In the genomic region with DNA sequence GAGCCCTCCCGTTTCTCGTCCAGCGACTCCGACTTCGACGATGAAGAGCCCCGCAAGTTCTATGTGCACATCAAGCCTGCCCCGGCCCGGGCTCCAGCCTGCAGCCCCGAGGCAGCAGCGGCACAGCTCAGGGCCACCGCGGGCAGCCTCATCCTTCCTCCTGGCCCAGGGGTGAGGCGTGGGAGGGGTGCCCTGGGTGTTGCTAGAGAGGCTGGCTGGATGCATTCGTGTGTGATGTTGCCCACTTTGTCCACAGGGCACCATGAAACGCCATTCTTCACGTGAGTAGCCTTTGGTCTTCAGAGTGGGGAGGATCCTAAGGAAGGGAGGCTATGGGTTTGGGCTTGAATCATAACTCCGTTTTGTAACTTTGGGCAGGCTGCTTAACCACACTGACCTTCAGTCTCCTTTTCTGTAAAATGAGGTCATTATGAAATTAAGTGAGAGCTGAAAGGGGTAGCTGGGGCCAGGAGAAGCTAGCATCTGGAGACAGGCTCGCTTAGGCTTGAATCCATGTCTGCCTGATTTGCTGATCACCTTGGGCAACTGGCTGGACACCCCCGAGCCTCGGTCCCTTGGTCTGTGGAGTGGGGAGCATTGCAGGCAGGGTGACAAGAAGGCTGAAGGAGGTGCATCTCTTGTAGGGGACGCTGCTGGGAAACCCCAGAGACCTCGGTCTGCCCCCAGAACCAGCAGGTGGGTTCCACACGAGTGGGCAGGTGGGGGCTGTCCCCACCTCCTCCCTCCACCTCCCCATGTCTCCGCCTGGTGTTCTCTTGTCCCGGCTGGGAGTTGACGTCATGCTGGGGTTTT, we compare ENCODE assay signal across 9 cellular contexts. TPM values are rescaled to one million over a fixed set of nuclear protein-coding genes. Genes with fewer than 3 reads are reported as not detected.
DNase-seq lines count a peak whose midpoint lies in the region; ATAC-seq and TF ChIP-seq lines count a peak whose summit lies in the region.
"Had no signal": no experiment of that assay in that cellular context is flagged by ENCODE, and none has a peak within 500 bp of the region (broad histone marks: within the 10 kb centered on the region; RNA-seq: fewer than 3 reads in every experiment).

No MANE protein-coding gene starts in this region.

- no peaks in the 10 kb centered on the region for H4K20me1 ChIP-seq in osteoblast (ENCODE audit: insufficient read depth, low read length)

- no peak overlapping the region for H2AFZ ChIP-seq in osteoblast (ENCODE audit: low read length)

- peak; percentile 90 for DNase-seq in MV-4-11 (lab: John Stamatoyannopoulos, UW)
- DNase-seq in osteoblast (ENCODE audit: insufficient read length, low spot score, missing footprints) = peak; percentile 78
- DNase-seq in NCI-H1930 (lab: John Stamatoyannopoulos, UW) = no peak
- no peak for DNase-seq in stimulated activated CD4-positive, alpha-beta T cell treated with anti-CD3 and anti-CD28 coated beads, Interleukin-15, amount 100 ng/mL, for 24 hours
- no peak for DNase-seq in AG08396 (ENCODE audit: low spot score)
- no peak for DNase-seq in mesenteric fat pad (ENCODE audit: low spot score)

- no peak overlapping the region for H3K4me2 ChIP-seq in osteoblast (ENCODE audit: insufficient read depth, low read length)

- H3K4me1 ChIP-seq in osteoblast (ENCODE audit: insufficient read depth, low read length) = peaks cover 5% of the 10 kb centered on the region

- ATAC-seq in GM18873 (IDR thresholded peaks at IDR 0.05; ENCODE audit: low FRiP score, unreplicated experiment) (peak; percentile 64), HG02588 (IDR thresholded peaks at IDR 0.05; ENCODE audit: unreplicated experiment) (peak; percentile 60)
- ATAC-seq: Right ventricle myocardium inferior had no signal

- no peaks in the 10 kb centered on the region for H3K27me3 ChIP-seq in osteoblast (ENCODE audit: insufficient read depth, low read length)

- TF ChIP-seq CTCF in osteoblast (IDR thresholded peaks at IDR 0.05; ENCODE audit: extremely low read depth, low read depth, low read length) = no peak

- H3K4me3 ChIP-seq in osteoblast (ENCODE audit: insufficient read depth, low read length) = no peak overlapping the region

- no peaks in the 10 kb centered on the region for H3K36me3 ChIP-seq in osteoblast (ENCODE audit: insufficient read depth, low read length)

- H3K9me3 ChIP-seq in osteoblast (ENCODE audit: low read depth, low read length) = no peaks in the 10 kb centered on the region

- no peak overlapping the region for H3K27ac ChIP-seq in osteoblast (ENCODE audit: low read depth, low read length)

- H3K79me2 ChIP-seq in osteoblast (ENCODE audit: insufficient read depth, low read length) = no peaks in the 10 kb centered on the region

RNA-seq across cellular contexts. Expression of a gene that starts 18.7 kb away (rescaled TPM):
- total RNA-seq in osteoblast (not detected in 2 replicates), mesenteric fat pad (0.32 TPM)
- total RNA-seq: Right ventricle myocardium inferior had no signal

RNA-seq across cellular contexts. Expression of a gene that starts 24.9 kb away (rescaled TPM):
- total RNA-seq in osteoblast (0.72 TPM in 1 of 2 replicates, not detected in the other), mesenteric fat pad (2.6 TPM)

RNA-seq across cellular contexts. Expression of a gene that starts 45.1 kb away (rescaled TPM):
- total RNA-seq in osteoblast = not detected in 2 replicates
- 0.61 TPM for total RNA-seq in mesenteric fat pad
- total RNA-seq: Right ventricle myocardium inferior had no signal

RNA-seq across cellular contexts. Expression of a gene that starts 56.9 kb away (rescaled TPM):
- 15.2 and 16.5 TPM in 2 replicates for total RNA-seq in osteoblast
- total RNA-seq in mesenteric fat pad = 71.1 TPM

Comparison
In these comparisons a context has a peak if more than half of its experiments do, and no peak if none do; other contexts are left out.
1. DNase-seq: peak in MV-4-11 (single experiment) and osteoblast (single experiment); none in NCI-H1930 (0 of 2), stimulated activated CD4-positive, alpha-beta T cell treated with anti-CD3 and anti-CD28 coated beads, Interleukin-15, amount 100 ng/mL, for 24 hours (single experiment), AG08396 (single experiment) and mesenteric fat pad (single experiment).